21 cellular contexts compared by ENCODE assay signal in the genomic region with DNA sequence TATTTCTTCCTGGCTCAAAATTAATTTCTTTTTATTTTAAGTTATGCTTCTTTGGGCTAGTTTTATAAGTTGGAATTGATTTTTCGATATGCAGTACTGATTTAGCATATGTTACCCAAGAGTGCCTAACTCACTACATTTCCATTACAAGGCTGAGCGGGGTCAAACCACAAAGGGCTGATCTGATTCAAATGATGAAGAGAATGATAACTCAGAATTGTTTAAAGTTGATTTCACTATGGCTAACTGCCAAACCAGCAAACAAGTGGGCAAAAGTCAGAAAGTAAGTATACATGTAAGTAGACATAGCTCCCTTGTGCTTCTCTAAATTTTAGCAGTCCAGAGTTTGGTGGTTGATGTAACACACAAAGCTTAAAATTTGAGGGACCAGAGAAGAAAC. TPM values are rescaled to one million over a fixed set of nuclear protein-coding genes. Genes with fewer than 3 reads are reported as not detected.
DNase-seq lines count a peak whose midpoint lies in the region; ATAC-seq and TF ChIP-seq lines count a peak whose summit lies in the region.
"Had no signal": no experiment of that assay in that cellular context is flagged by ENCODE, and none has a peak within 500 bp of the region (broad histone marks: within the 10 kb centered on the region; RNA-seq: fewer than 3 reads in every experiment).

No MANE protein-coding gene starts in this region.

- TF ChIP-seq CTCF in astrocyte of the spinal cord (IDR thresholded peaks at IDR 0.05; ENCODE audit: low read depth, low read length): no peak

- in situ Hi-C loops in astrocyte of the spinal cord (cut with HindIII; ENCODE audit: low sequenced_read_pairs): no loop called here

- no peak overlapping the region for H3K4me3 ChIP-seq in astrocyte of the spinal cord (ENCODE audit: low read depth, low read length)
- H3K4me3 ChIP-seq: K562, SK-N-MC had no signal

- DNase-seq in LHCN-M2 (ENCODE audit: low read depth) (peak; percentile 18), astrocyte of the spinal cord (ENCODE audit: low read depth, low spot score) (peak; percentile 17), iris pigment epithelial cell (ENCODE audit: low read depth) (peak; percentile 64), left lobe of liver (ENCODE audit: low spot score) (no peak), NCI-H187 treated with DMSO at 0.1 percent for 48 hours (lab: John Stamatoyannopoulos, UW) (no peak), glomerular visceral epithelial cell (ENCODE audit: extremely low spot score) (no peak), NCI-H526 (lab: John Stamatoyannopoulos, UW) (no peak)
- DNase-seq: CD4-positive, CD25-positive, alpha-beta regulatory T cell; COR-L47; DND-41; NCI-H1105; NCI-H146; NCI-H2029 treated with DMSO at 0.1 percent for 48 hours; NCI-H226; NCI-H510A treated with DMSO at 0.1 percent for 48 hours; SHP77 treated with DMSO at 0.1 percent for 48 hours; SW 1271 had no signal

- ATAC-seq in left lobe of liver: no peak
- ATAC-seq: K562 had no signal

RNA-seq across cellular contexts. Expression of a gene that starts 35.6 kb away (rescaled TPM):
- total RNA-seq in LHCN-M2 (2014; rRNA removed) (under 0.01 TPM in 1 of 2 replicates, not detected in the other), left lobe of liver (0.30 TPM)
- not detected for polyA plus RNA-seq in LHCN-M2 (2012)
- total RNA-seq: CD4-positive, CD25-positive, alpha-beta regulatory T cell; G401 had no signal
- polyA plus RNA-seq: BJ; CD4-positive, CD25-positive, alpha-beta regulatory T cell had no signal

RNA-seq across cellular contexts. Expression of a gene that starts 57.8 kb away (rescaled TPM):
- total RNA-seq in LHCN-M2 (2014; rRNA removed): 0.98 and 2.4 TPM in 2 replicates
- polyA plus RNA-seq in LHCN-M2 (2012): 2.6 TPM
- total RNA-seq in left lobe of liver: 11.9 TPM
- total RNA-seq: CD4-positive, CD25-positive, alpha-beta regulatory T cell; G401; K562 had no signal
- polyA plus RNA-seq: BJ; CD4-positive, CD25-positive, alpha-beta regulatory T cell had no signal

Comparison
In these comparisons a context has a peak if more than half of its experiments do, and no peak if none do; other contexts are left out.
1. DNase-seq: peak in LHCN-M2 (single experiment), astrocyte of the spinal cord (single experiment) and iris pigment epithelial cell (single experiment); none in left lobe of liver (single experiment), NCI-H187 treated with DMSO at 0.1 percent for 48 hours (single experiment), glomerular visceral epithelial cell (single experiment) and NCI-H526 (0 of 2).